9 cellular contexts compared by ENCODE assay signal in the genomic region with DNA sequence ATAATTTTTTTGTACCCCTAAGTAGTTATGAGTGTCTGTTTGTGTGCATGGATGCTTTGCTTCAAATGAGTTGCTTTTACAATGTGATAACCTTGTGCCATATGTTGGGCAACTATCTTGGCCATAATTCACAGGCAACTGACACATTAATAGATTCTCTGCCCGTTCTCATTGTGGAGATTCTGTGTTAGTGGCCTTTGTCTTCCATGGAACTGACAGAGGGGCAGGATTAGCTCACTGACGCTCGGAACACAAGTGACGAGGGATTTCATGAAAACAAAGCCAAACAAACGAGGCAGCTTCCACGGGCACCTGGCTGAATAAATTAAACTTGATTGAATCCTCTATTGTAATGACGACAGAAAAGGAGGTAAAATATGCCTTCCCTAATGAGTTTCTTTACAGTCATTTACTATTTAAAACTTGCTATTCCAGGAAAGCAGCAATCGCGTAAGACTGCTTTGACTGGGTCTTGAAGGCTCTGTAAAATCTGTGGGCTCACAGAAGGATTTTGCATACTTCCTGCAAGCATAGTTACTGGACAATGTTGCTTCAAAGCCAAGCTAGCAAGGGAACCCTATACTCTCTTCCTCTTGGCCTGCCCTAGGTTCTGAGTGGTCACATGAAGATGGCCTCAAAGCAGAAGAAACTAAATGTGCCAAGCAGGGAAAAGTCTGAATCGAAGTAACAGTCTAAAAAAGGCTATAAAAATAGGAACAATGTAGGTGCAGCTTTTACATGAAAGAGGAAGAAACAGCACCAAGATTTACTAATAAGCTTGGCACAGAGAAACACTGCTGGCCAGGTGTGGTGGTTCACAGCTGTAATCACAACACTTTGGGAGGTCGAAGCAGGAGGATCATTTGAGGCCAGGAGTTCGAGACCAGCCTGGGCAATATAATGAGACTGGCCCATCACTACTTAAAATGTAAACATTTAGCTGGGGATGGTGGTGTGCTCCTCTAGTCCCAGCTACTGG. TPM values are rescaled to one million over a fixed set of nuclear protein-coding genes. Genes with fewer than 3 reads are reported as not detected.
DNase-seq lines count a peak whose midpoint lies in the region; TF ChIP-seq lines count a peak whose summit lies in the region.
"Had no signal": no experiment of that assay in that cellular context is flagged by ENCODE, and none has a peak within 500 bp of the region (broad histone marks: within the 10 kb centered on the region; RNA-seq: fewer than 3 reads in every experiment).

No MANE protein-coding gene starts in this region.

- 77% methylated on average over 12 of the region's 12 CpGs for WGBS in HUES64

- CTCF ChIA-PET in CD4-positive, alpha-beta memory T cell (lab: Charles Lee; ENCODE audit: partially characterized antibody) = interaction anchor here (0.6 to 2.1 kb wide), 3 partner anchors 9 to 558 kb away, joined by 3 to 5 read pairs (median 3); no protein-coding TSS in a partner anchor

- 0 out of 2 replicates have a peak overlapping the region, but pooled peaks have one; percentile 12 for H3K9ac ChIP-seq in HUES64 (ENCODE audit: low read depth, low read length)

- peaks cover 11% of the 10 kb centered on the region for H3K4me1 ChIP-seq in HUES64 (ENCODE audit: insufficient read depth, low read length)
- no peaks in the 10 kb centered on the region for H3K4me1 ChIP-seq in CD4-positive, alpha-beta memory T cell (ENCODE audit: insufficient read depth, low read length)

- H3K4me1 Mint-ChIP-seq in CD4-positive, alpha-beta memory T cell = no peaks in the 10 kb centered on the region
- H3K4me1 Mint-ChIP-seq in immature natural killer cell = no peaks in the 10 kb centered on the region

- H3K27ac ChIP-seq in HUES64 (ENCODE audit: low read depth, low read length) = no peak overlapping the region
- no peak overlapping the region for H3K27ac ChIP-seq in CD4-positive, alpha-beta memory T cell (ENCODE audit: low read depth, low read length)

- POLR2A ChIA-PET in CD4-positive, alpha-beta memory T cell (lab: Charles Lee; ENCODE audit: partially characterized antibody) = interaction anchor here (0.7 kb wide), 1 partner anchor 28 kb away, joined by 4 read pairs; a partner anchor contains a TSS

- TF ChIP-seq CTCF in retinal pigment epithelial cell (conservative IDR thresholded peaks at IDR 0.05; ENCODE audit: low read depth, low read length) = no peak

- no peaks in the 10 kb centered on the region for H3K36me3 Mint-ChIP-seq in CD4-positive, alpha-beta memory T cell
- H3K36me3 Mint-ChIP-seq in immature natural killer cell = no peaks in the 10 kb centered on the region

- DNase-seq in NCI-H345 (lab: John Stamatoyannopoulos, UW) = peak; percentile 87
- peak; percentile 57 for DNase-seq in ecto neural progenitor cell (ENCODE audit: low spot score)
- DNase-seq in retinal pigment epithelial cell (ENCODE audit: low read depth) = no peak
- DNase-seq in CD4-positive, alpha-beta memory T cell = no peak
- DNase-seq in immature natural killer cell = no peak
- no peak for DNase-seq in NCI-H2196 (lab: John Stamatoyannopoulos, UW; ENCODE audit: unreplicated experiment)
- no peak for DNase-seq in erythroblast (lab: John Stamatoyannopoulos, UW)
- DNase-seq: amniotic stem cell had no signal

- H3K4me3 ChIP-seq in HUES64 (ENCODE audit: low read length) = no peak overlapping the region
- peak overlapping the region; percentile 15 for H3K4me3 ChIP-seq in retinal pigment epithelial cell (ENCODE audit: low read length)
- H3K4me3 ChIP-seq in CD4-positive, alpha-beta memory T cell (ENCODE audit: low read length in 2 of 2) = no peak overlapping the region

- no peaks in the 10 kb centered on the region for H3K27me3 ChIP-seq in HUES64 (ENCODE audit: insufficient read depth, low read length)
- H3K27me3 ChIP-seq in CD4-positive, alpha-beta memory T cell (ENCODE audit: insufficient read depth, low read length) = no peaks in the 10 kb centered on the region

- H3K27ac Mint-ChIP-seq in CD4-positive, alpha-beta memory T cell = no peak overlapping the region
- H3K27ac Mint-ChIP-seq in immature natural killer cell = no peak overlapping the region

- H3K27me3 Mint-ChIP-seq in CD4-positive, alpha-beta memory T cell = peaks cover 0 to 8% of the 10 kb centered on the region in 2 donors
- H3K27me3 Mint-ChIP-seq in immature natural killer cell (ENCODE audit: low read depth in 3 of 3) = peaks cover 1 to 5% (median 2%) of the 10 kb centered on the region in 3 donors

- no peak overlapping the region for H3K4me3 Mint-ChIP-seq in CD4-positive, alpha-beta memory T cell
- H3K4me3 Mint-ChIP-seq in immature natural killer cell = no peak overlapping the region

- no peaks in the 10 kb centered on the region for H3K9me3 ChIP-seq in HUES64 (ENCODE audit: insufficient read depth, low read depth, low read length)
- no peaks in the 10 kb centered on the region for H3K9me3 ChIP-seq in CD4-positive, alpha-beta memory T cell (ENCODE audit: control insufficient read depth in 1 of 2, low read length in 2 of 2)

- H3K9me3 Mint-ChIP-seq in CD4-positive, alpha-beta memory T cell = peaks cover 0 to 2% (median 0%) of the 10 kb centered on the region in 8 donors
- no peaks in the 10 kb centered on the region for H3K9me3 Mint-ChIP-seq in immature natural killer cell

- intact Hi-C loops in CD4-positive, alpha-beta memory T cell (cut with micrococcal nuclease) = no loop called here

- TF ChIP-seq POLR2A in erythroblast (IDR thresholded peaks at IDR 0.05; ENCODE audit: low read length) = no peak

- H3K36me3 ChIP-seq in HUES64 (ENCODE audit: insufficient read depth, low read length) = no peaks in the 10 kb centered on the region
- H3K36me3 ChIP-seq in CD4-positive, alpha-beta memory T cell (ENCODE audit: insufficient read depth, low read length) = no peaks in the 10 kb centered on the region

RNA-seq across cellular contexts. Expression of a gene that starts 28.1 kb away (rescaled TPM):
- polyA plus RNA-seq in HUES64 (2013, experiment 1 of 2) = 229 TPM
- 222 TPM for polyA plus RNA-seq in HUES64 (2013, experiment 2 of 2)
- 10 to 100 TPM; 95.8 to 98.5 TPM for total RNA-seq in CD4-positive, alpha-beta memory T cell
- 10 to 100 TPM; 69.6 to 88.7 TPM for polyA plus RNA-seq in CD4-positive, alpha-beta memory T cell
- 10 to 100 TPM; 36.8 to 45.7 (median 41.9) TPM for polyA plus RNA-seq in immature natural killer cell

Comparison
In these comparisons a context has a peak if more than half of its experiments do, and no peak if none do; other contexts are left out.
1. DNase-seq: peak in NCI-H345 (single experiment) and ecto neural progenitor cell (single experiment); none in retinal pigment epithelial cell (single experiment), CD4-positive, alpha-beta memory T cell (0 of 5), immature natural killer cell (0 of 3), NCI-H2196 (single experiment) and erythroblast (0 of 2).